Comparison of ENCODE assay signal across 9 cellular contexts in genomic region chr1:35264861-35265260, GRCh38. TPM values are rescaled to one million over a fixed set of nuclear protein-coding genes. Genes with fewer than 3 reads are reported as not detected.
A peak's percentile ranks its signal among the peaks of the same experiment; 100 is the strongest.
DNase-seq lines count a peak whose midpoint lies in the region; ATAC-seq and TF ChIP-seq lines count a peak whose summit lies in the region.
"Had no signal": no experiment of that assay in that cellular context is flagged by ENCODE, and none has a peak within 500 bp of the region (broad histone marks: within the 10 kb centered on the region; RNA-seq: fewer than 3 reads in every experiment).

No MANE protein-coding gene starts in this region.

- H3K27me3 ChIP-seq in adipocyte (replicated peaks; ENCODE audit: control insufficient read depth, insufficient read depth, low read length) (no peaks in the 10 kb centered on the region), kidney epithelial cell (ENCODE audit: control insufficient read depth, insufficient read depth, low read length) (no peaks in the 10 kb centered on the region), upper lobe of left lung (no peaks in the 10 kb centered on the region)

- peak; percentile 40 to 74 for ATAC-seq in upper lobe of left lung (ENCODE audit: low FRiP score in 2 of 2)
- no peak for ATAC-seq in HG03354 (IDR thresholded peaks at IDR 0.05; ENCODE audit: poor library complexity, severe bottlenecking, unreplicated experiment)
- no peak for ATAC-seq in HG02884 (IDR thresholded peaks at IDR 0.05; ENCODE audit: unreplicated experiment)
- ATAC-seq in HG02870 (IDR thresholded peaks at IDR 0.05; ENCODE audit: unreplicated experiment) = no peak

- no peak for TF ChIP-seq EP300 in upper lobe of left lung (IDR thresholded peaks at IDR 0.05)

- TF ChIP-seq CTCF in kidney epithelial cell (IDR thresholded peaks at IDR 0.05; ENCODE audit: insufficient read depth, low read length, poor library complexity, severe bottlenecking) (no peak), upper lobe of left lung (IDR thresholded peaks at IDR 0.05) (no peak)

- 16 to 22% methylated on average over 6 of the region's 6 CpGs for WGBS in upper lobe of left lung, 2 donors

- H3K36me3 ChIP-seq in adipocyte (ENCODE audit: control insufficient read depth, insufficient read depth, low read length, severe bottlenecking) (no peaks in the 10 kb centered on the region), kidney epithelial cell (ENCODE audit: control insufficient read depth, insufficient read depth, low read length) (no peaks in the 10 kb centered on the region), upper lobe of left lung (no peaks in the 10 kb centered on the region)

- peak overlapping the region; percentile 18 for H3K4me3 ChIP-seq in adipocyte (ENCODE audit: low read length)
- H3K4me3 ChIP-seq in kidney epithelial cell (ENCODE audit: low read depth, low read length) = no peak overlapping the region
- H3K4me3 ChIP-seq in upper lobe of left lung = no peak overlapping the region

- H3K9me3 ChIP-seq in adipocyte (ENCODE audit: control insufficient read depth, low read length) = no peaks in the 10 kb centered on the region
- no peaks in the 10 kb centered on the region for H3K9me3 ChIP-seq in upper lobe of left lung

- TF ChIP-seq POLR2A in upper lobe of left lung (IDR thresholded peaks at IDR 0.05) = peak in 1 of 4 donors; percentile 35

- H3K4me1 ChIP-seq in adipocyte (ENCODE audit: control insufficient read depth, insufficient read depth, low read length) (peaks cover 15% of the 10 kb centered on the region), upper lobe of left lung (peaks cover 10 to 21% (median 15%) of the 10 kb centered on the region in 4 donors)

- DNase-seq in DMS53 (lab: John Stamatoyannopoulos, UW) (peak; percentile 29), DMS53 treated with DMSO at 0.1 percent for 48 hours (lab: John Stamatoyannopoulos, UW; ENCODE audit: unreplicated experiment) (no peak), adipocyte (ENCODE audit: low read depth) (peak; percentile 73), kidney epithelial cell (ENCODE audit: low read depth) (peak; percentile 41), upper lobe of left lung (peak in 1 of 2 donors; percentile 39)
- DNase-seq: SHP77 treated with DMSO at 0.1 percent for 48 hours had no signal

- H3K9ac ChIP-seq in adipocyte (ENCODE audit: low read length) = peak overlapping the region; percentile 65

- peak overlapping the region; percentile 43 to 63 (median 55) for H3K27ac ChIP-seq in upper lobe of left lung

RNA-seq across cellular contexts. Expression of gene ZMYM4, which starts 3.6 kb away (rescaled TPM):
- total RNA-seq in kidney epithelial cell (30.3 and 35.1 TPM in 2 replicates), upper lobe of left lung (10 to 100 TPM; 17.6 to 47.1 (median 38.3) TPM)

Comparison
In these comparisons a context has a peak if more than half of its experiments do, and no peak if none do; other contexts are left out.
1. ATAC-seq: peak in upper lobe of left lung (2 of 2); none in HG03354 (single experiment), HG02884 (single experiment) and HG02870 (single experiment).